ENCODE assay signal across 16 cellular contexts in genomic region chr6:97460394-97460793, GRCh38.
DNase-seq lines count a peak whose midpoint lies in the region; TF ChIP-seq lines count a peak whose summit lies in the region.
"Had no signal": no experiment of that assay in that cellular context is flagged by ENCODE, and none has a peak within 500 bp of the region (broad histone marks: within the 10 kb centered on the region; RNA-seq: fewer than 3 reads in every experiment).

No MANE protein-coding gene starts in this region.

- H3K4me3 ChIP-seq in OCI-LY3 (ENCODE audit: low read length) (0 out of 2 replicates have a peak overlapping the region, but pooled peaks have one; percentile 27), dorsolateral prefrontal cortex (peak overlapping the region in 48 of 59 donors; percentile 1 to 58 (median 31))

- H3K9ac ChIP-seq in OCI-LY3 (ENCODE audit: low read length), result no peak overlapping the region

- H3K9me3 ChIP-seq in OCI-LY3 (ENCODE audit: insufficient read depth, low read length), result no peaks in the 10 kb centered on the region

- H3K27ac ChIP-seq in OCI-LY3 (ENCODE audit: low read length), result no peak overlapping the region
- peak overlapping the region in 34 of 59 donors; percentile 1 to 67 (median 31) for H3K27ac ChIP-seq in dorsolateral prefrontal cortex

- DNase-seq in SIG-M5 treated with dmso at 0.1 percent for 504 hours (lab: John Stamatoyannopoulos, UW; ENCODE audit: unreplicated experiment) (peak; percentile 2), SIG-M5 (lab: John Stamatoyannopoulos, UW) (no peak), dorsolateral prefrontal cortex (no peak), SW 1271 (lab: John Stamatoyannopoulos, UW) (no peak), activated gamma-delta T cell (lab: John Stamatoyannopoulos, UW) (no peak), NCI-H1436 (lab: John Stamatoyannopoulos, UW) (no peak)
- DNase-seq: 8988T, GDM1, GOT3, HCEC 1CT, KG1, NCI-H187, NCI-H446 treated with DMSO at 0.1 percent for 48 hours, NCI-H526 treated with DMSO at 0.1 percent for 48 hours, T-helper 1 cell had no signal

- no peak overlapping the region for H2AFZ ChIP-seq in OCI-LY3 (ENCODE audit: low read depth, low read length)

- H4K20me1 ChIP-seq in OCI-LY3 (ENCODE audit: insufficient read depth, low read length), result no peaks in the 10 kb centered on the region

- intact Hi-C loops in dorsolateral prefrontal cortex (cut with DNase I), result no loop called here

- peak overlapping the region; percentile 41 for H3K4me2 ChIP-seq in OCI-LY3 (ENCODE audit: low read length)

- no peak for TF ChIP-seq CTCF in OCI-LY3 (IDR thresholded peaks at IDR 0.05; ENCODE audit: low read depth, low read length)
- no peak for TF ChIP-seq CTCF in dorsolateral prefrontal cortex (IDR thresholded peaks at IDR 0.05 in 54 of 56, conservative IDR thresholded peaks at IDR 0.05 in 2 of 56; ENCODE audit: low read depth in 1 of 56, partially characterized antibody in 56 of 56)

- H3K79me2 ChIP-seq in OCI-LY3 (ENCODE audit: low read length), result no peaks in the 10 kb centered on the region

- H3K27me3 ChIP-seq in OCI-LY3 (ENCODE audit: low read depth, low read length) (no peaks in the 10 kb centered on the region), dorsolateral prefrontal cortex (no peaks in the 10 kb centered on the region)

- H3K36me3 ChIP-seq in OCI-LY3 (replicated peaks; ENCODE audit: low read depth, low read length), result no peaks in the 10 kb centered on the region

- H3K4me1 ChIP-seq in OCI-LY3 (ENCODE audit: low read length), result peaks cover 22% of the 10 kb centered on the region
